In the genomic region with DNA sequence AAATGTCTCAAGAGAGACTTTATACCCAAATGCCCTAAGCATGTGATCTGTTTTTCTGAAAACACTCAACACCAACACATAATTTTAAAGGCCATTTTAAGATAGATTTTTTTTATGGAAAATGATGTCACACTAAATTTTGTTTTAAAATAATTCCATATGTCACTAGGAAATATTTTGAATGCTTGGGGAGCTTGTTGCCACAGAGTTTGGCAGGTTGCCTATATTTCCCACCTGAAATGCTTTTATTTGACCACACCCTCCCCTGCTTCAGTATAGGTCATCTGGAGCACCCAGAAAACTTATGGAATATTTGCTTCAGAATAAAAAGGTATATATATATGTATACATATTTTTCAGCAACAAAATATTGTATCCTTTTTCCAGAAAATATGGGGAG, we compare ENCODE assay signal across 17 cellular contexts.
"Had no signal": no experiment of that assay in that cellular context is flagged by ENCODE, and none has a peak within 500 bp of the region (broad histone marks: within the 10 kb centered on the region; RNA-seq: fewer than 3 reads in every experiment).

No MANE protein-coding gene starts in this region.

- H3K27ac Mint-ChIP-seq: dendritic cell treated with granulocyte-macrophage colony-stimulating factor and Interleukin-4, amounts not matched to agents 40 ng/mL and 50 ng/mL, for 4 days; memory B cell; nephron progenitor cell; stimulated activated memory B cell treated with anti-CD40 and anti-IgM and Interleukin-4, amounts not matched to agents 10 μg/mL and 1 μg/mL and 100 μg/mL, for 72 hours had no signal

- DNase-seq: foreskin melanocyte; kidney; left cardiac atrium; left ventricle myocardium inferior; lower lobe of right lung; nephron progenitor cell; psoas muscle; retina; right lobe of liver; stimulated activated CD4-positive, alpha-beta T cell treated with anti-CD3 and anti-CD28 coated beads, Interleukin-4, amount 100 ng/mL, for 1 hour; stimulated activated CD8-positive, alpha-beta memory T cell treated with anti-CD3 and anti-CD28 coated beads, Interleukin-4, amount 100 ng/mL, for 48 hours; tibial artery; upper lobe of left lung; uterus had no signal

- ATAC-seq: left cardiac atrium; lower lobe of right lung; psoas muscle; right lobe of liver; stimulated activated memory B cell treated with anti-CD40 and anti-IgM and Interleukin-4, amounts not matched to agents 10 μg/mL and 1 μg/mL and 100 μg/mL, for 72 hours had no signal

- H3K27me3 Mint-ChIP-seq: stimulated activated memory B cell treated with anti-CD40 and anti-IgM and Interleukin-4, amounts not matched to agents 10 μg/mL and 1 μg/mL and 100 μg/mL, for 72 hours had no signal

- H3K4me3 Mint-ChIP-seq: dendritic cell treated with granulocyte-macrophage colony-stimulating factor and Interleukin-4, amounts not matched to agents 40 ng/mL and 50 ng/mL, for 4 days; memory B cell; stimulated activated memory B cell treated with anti-CD40 and anti-IgM and Interleukin-4, amounts not matched to agents 10 μg/mL and 1 μg/mL and 100 μg/mL, for 72 hours had no signal
